Comparison of ENCODE assay signal across 35 cellular contexts in the genomic region with DNA sequence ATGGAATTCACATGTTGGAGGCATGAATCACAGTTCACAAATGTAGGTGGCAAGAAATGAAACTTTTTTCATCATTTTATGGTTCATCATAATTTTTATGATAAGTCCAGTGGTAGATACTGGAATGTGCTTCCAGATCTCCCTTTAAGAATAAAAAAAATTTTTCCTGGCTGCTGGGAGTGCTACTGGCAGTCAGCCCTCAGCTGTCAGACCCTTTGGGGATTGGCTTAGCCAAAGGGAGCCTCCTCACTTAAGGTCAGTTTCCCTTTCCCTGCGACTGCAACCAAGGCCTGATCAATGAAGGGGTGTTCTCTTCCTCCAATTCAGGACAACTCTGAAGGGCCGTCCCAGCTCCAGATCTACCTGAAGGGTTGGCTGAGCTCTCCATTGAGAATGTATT. TPM values are rescaled to one million over a fixed set of nuclear protein-coding genes. Genes with fewer than 3 reads are reported as not detected.
"Had no signal": no experiment of that assay in that cellular context is flagged by ENCODE, and none has a peak within 500 bp of the region (broad histone marks: within the 10 kb centered on the region; RNA-seq: fewer than 3 reads in every experiment).

No MANE protein-coding gene starts in this region.

- H3K4me1 ChIP-seq: esophagus muscularis mucosa, foreskin keratinocyte, gastrocnemius medialis had no signal

- ATAC-seq: activated CD4-positive, alpha-beta T cell treated with anti-CD3 and anti-CD28 coated beads for 36 hours; activated CD8-positive, alpha-beta memory T cell treated with anti-CD3 and anti-CD28 coated beads, Interleukin-2, amount 10 ng/mL, durations not matched to agents 7 days and 5 days; activated CD8-positive, alpha-beta T cell treated with anti-CD3 and anti-CD28 coated beads, Interleukin-2, amount 10 ng/mL, durations not matched to agents 7 days and 5 days; effector memory CD8-positive, alpha-beta T cell; foreskin keratinocyte; gastrocnemius medialis had no signal

- DNase-seq: activated CD4-positive, alpha-beta memory T cell treated with anti-CD3 and anti-CD28 coated beads for 36 hours; activated CD4-positive, alpha-beta T cell treated with anti-CD3 and anti-CD28 coated beads for 36 hours; activated CD4-positive, alpha-beta T cell treated with anti-CD3 and anti-CD28 coated beads, Interleukin-2, amount 10 ng/mL, durations not matched to agents 24 days and 14 days; activated CD4-positive, CD25-positive, alpha-beta regulatory T cell; activated CD4-positive, CD25-positive, alpha-beta regulatory T cell treated with anti-CD3 and anti-CD28 coated beads, Interleukin-2, amount 50 U/mL, for 72 hours; activated CD8-positive, alpha-beta memory T cell treated with anti-CD3 and anti-CD28 coated beads, Interleukin-2, amount 10 ng/mL, durations not matched to agents 7 days and 5 days; activated CD8-positive, alpha-beta memory T cell treated with anti-CD3 and anti-CD28 coated beads, Interleukin-2, amount 50 U/mL, for 4 hours; activated CD8-positive, alpha-beta T cell treated with anti-CD3 and anti-CD28 coated beads, Interleukin-2, amount 10 ng/mL, durations not matched to agents 7 days and 5 days; activated effector memory CD4-positive, alpha-beta T cell treated with anti-CD3 and anti-CD28 coated beads, Interleukin-2, amount 50 U/mL, for 16 hours; activated naive CD4-positive, alpha-beta T cell treated with anti-CD3 and anti-CD28 coated beads for 36 hours; activated T-cell treated with anti-CD3 and anti-CD28 coated beads, Interleukin-2, amount 50 U/mL, for 1 hour; activated T-cell treated with anti-CD3 and anti-CD28 coated beads, Interleukin-2, amount 50 U/mL, for 48 hours; amniotic stem cell; anterior cingulate cortex; brain microvascular endothelial cell; caudate nucleus; cortex of kidney; dermis blood vessel endothelial cell; effector CD4-positive, alpha-beta T cell; effector memory CD8-positive, alpha-beta T cell; erythroblast; foreskin keratinocyte; gastrocnemius medialis; glutamatergic neuron; T-helper 1 cell; T-helper 2 cell had no signal

- H3K27ac Mint-ChIP-seq: activated CD4-positive, alpha-beta memory T cell treated with anti-CD3 and anti-CD28 coated beads for 36 hours; activated CD4-positive, alpha-beta T cell treated with anti-CD3 and anti-CD28 coated beads for 36 hours; activated CD4-positive, alpha-beta T cell treated with anti-CD3 and anti-CD28 coated beads, Interleukin-2, amount 10 ng/mL, durations not matched to agents 24 days and 14 days; activated CD8-positive, alpha-beta memory T cell treated with anti-CD3 and anti-CD28 coated beads, Interleukin-2, amount 10 ng/mL, durations not matched to agents 7 days and 5 days; activated CD8-positive, alpha-beta T cell treated with anti-CD3 and anti-CD28 coated beads, Interleukin-2, amount 10 ng/mL, durations not matched to agents 7 days and 5 days; activated naive CD4-positive, alpha-beta T cell treated with anti-CD3 and anti-CD28 coated beads for 36 hours; activated naive CD8-positive, alpha-beta T cell; activated T-helper 1 cell treated with anti-CD3 and anti-CD28 coated beads, Interleukin-12 subunit alpha, Interleukin-12 subunit beta, Interleukin-2, Interleukin-4 antibody, amounts not matched to agents 30 ng/mL and 10 ng/mL and 1 ng/mL, durations not matched to agents 14 hours and 24 hours and 36 hours; activated T-helper 2 cell treated with anti-CD3 and anti-CD28 coated beads, Interferon-gamma antibody, Interleukin-2, Interleukin-4, amounts not matched to agents 10 μg/mL and 5 μg/mL and 100 μg/mL, durations not matched to agents 14 hours and 24 hours and 36 hours; effector memory CD8-positive, alpha-beta T cell had no signal

- H3K9me3 ChIP-seq: gastrocnemius medialis had no signal

- H3K36me3 Mint-ChIP-seq: activated CD8-positive, alpha-beta memory T cell treated with anti-CD3 and anti-CD28 coated beads, Interleukin-2, amount 10 ng/mL, durations not matched to agents 7 days and 5 days had no signal

- H3K27ac ChIP-seq: brain microvascular endothelial cell, esophagus muscularis mucosa, foreskin keratinocyte, gastrocnemius medialis had no signal

- H3K27me3 ChIP-seq: esophagus muscularis mucosa, gastrocnemius medialis had no signal

- H3K27me3 Mint-ChIP-seq: activated naive CD8-positive, alpha-beta T cell had no signal

- H3K4me1 Mint-ChIP-seq: activated CD4-positive, alpha-beta T cell treated with anti-CD3 and anti-CD28 coated beads for 36 hours; activated CD4-positive, alpha-beta T cell treated with anti-CD3 and anti-CD28 coated beads, Interleukin-2, amount 10 ng/mL, durations not matched to agents 24 days and 14 days; activated CD8-positive, alpha-beta memory T cell treated with anti-CD3 and anti-CD28 coated beads, Interleukin-2, amount 10 ng/mL, durations not matched to agents 7 days and 5 days had no signal

- H3K36me3 ChIP-seq: brain microvascular endothelial cell, esophagus muscularis mucosa, gastrocnemius medialis had no signal

- H3K4me3 Mint-ChIP-seq: activated CD4-positive, alpha-beta memory T cell treated with anti-CD3 and anti-CD28 coated beads for 36 hours; activated CD4-positive, alpha-beta T cell treated with anti-CD3 and anti-CD28 coated beads for 36 hours; activated CD4-positive, alpha-beta T cell treated with anti-CD3 and anti-CD28 coated beads, Interleukin-2, amount 10 ng/mL, durations not matched to agents 24 days and 14 days; activated CD8-positive, alpha-beta memory T cell treated with anti-CD3 and anti-CD28 coated beads, Interleukin-2, amount 10 ng/mL, durations not matched to agents 7 days and 5 days; activated CD8-positive, alpha-beta T cell treated with anti-CD3 and anti-CD28 coated beads, Interleukin-2, amount 10 ng/mL, durations not matched to agents 7 days and 5 days; activated naive CD4-positive, alpha-beta T cell treated with anti-CD3 and anti-CD28 coated beads for 36 hours; activated naive CD8-positive, alpha-beta T cell; activated T-helper 1 cell treated with anti-CD3 and anti-CD28 coated beads, Interleukin-12 subunit alpha, Interleukin-12 subunit beta, Interleukin-2, Interleukin-4 antibody, amounts not matched to agents 30 ng/mL and 10 ng/mL and 1 ng/mL, durations not matched to agents 14 hours and 24 hours and 36 hours; effector memory CD8-positive, alpha-beta T cell had no signal

- H3K4me3 ChIP-seq: esophagus muscularis mucosa, gastrocnemius medialis had no signal

RNA-seq across cellular contexts. Expression of gene LYZL4, which starts 20.7 kb away (rescaled TPM):
- total RNA-seq: activated CD4-positive, alpha-beta memory T cell treated with anti-CD3 and anti-CD28 coated beads for 36 hours; activated CD4-positive, alpha-beta T cell treated with anti-CD3 and anti-CD28 coated beads for 36 hours; activated CD4-positive, alpha-beta T cell treated with anti-CD3 and anti-CD28 coated beads, Interleukin-2, amount 10 ng/mL, durations not matched to agents 24 days and 14 days; activated CD8-positive, alpha-beta memory T cell treated with anti-CD3 and anti-CD28 coated beads for 36 hours; activated CD8-positive, alpha-beta memory T cell treated with anti-CD3 and anti-CD28 coated beads, Interleukin-2, amount 10 ng/mL, durations not matched to agents 7 days and 5 days; activated CD8-positive, alpha-beta T cell treated with anti-CD3 and anti-CD28 coated beads, Interleukin-2, amount 10 ng/mL, durations not matched to agents 7 days and 5 days; activated naive CD4-positive, alpha-beta T cell treated with anti-CD3 and anti-CD28 coated beads for 36 hours; activated T-helper 1 cell treated with anti-CD3 and anti-CD28 coated beads, Interleukin-12 subunit alpha, Interleukin-12 subunit beta, Interleukin-2, Interleukin-4 antibody, amounts not matched to agents 30 ng/mL and 10 ng/mL and 1 ng/mL, durations not matched to agents 14 hours and 24 hours and 36 hours; activated T-helper 2 cell treated with anti-CD3 and anti-CD28 coated beads, Interferon-gamma antibody, Interleukin-2, Interleukin-4, amounts not matched to agents 10 μg/mL and 5 μg/mL and 100 μg/mL, durations not matched to agents 14 hours and 24 hours and 36 hours; astrocyte; bronchial epithelial cell; chondrocyte; dermis blood vessel endothelial cell; esophagus muscularis mucosa; foreskin keratinocyte; gastrocnemius medialis had no signal
- polyA plus RNA-seq: adipose tissue, foreskin keratinocyte had no signal
